1 cellular context compared by ENCODE assay signal in genomic region chr1:92960395-92961130, GRCh38.
TF ChIP-seq lines count a peak whose summit lies in the region.

No MANE protein-coding gene starts in this region.

TF ChIP-seq in HEK293, 187 proteins besides CTCF, POLR2A, EP300 and RAD21 (continued from another document and continues in another):
- TF ChIP-seq ZXDB (tag by site-specific recombination; IDR thresholded peaks at IDR 0.05) (peak; percentile 53; the same call in 1 of the 2 replicates), ZNF658 (tag by site-specific recombination; IDR thresholded peaks at IDR 0.05) (no peak), BCL11B (tag by site-specific recombination; IDR thresholded peaks at IDR 0.05; ENCODE audit: low read depth) (no peak), ZNF785 (tag by site-specific recombination; IDR thresholded peaks at IDR 0.05) (peak; percentile 11; the same call in 1 of the 2 replicates), PRDM1 (tag by site-specific recombination; IDR thresholded peaks at IDR 0.05) (no peak), ZNF580 (tag by site-specific recombination; IDR thresholded peaks at IDR 0.05) (no peak), ZNF571 (tag by site-specific recombination; IDR thresholded peaks at IDR 0.05) (no peak), ZNF223 (tag by site-specific recombination; IDR thresholded peaks at IDR 0.05) (no peak), ZNF548 (tag by site-specific recombination; IDR thresholded peaks at IDR 0.05) (no peak), PRDM10 (tag by site-specific recombination; IDR thresholded peaks at IDR 0.05) (peak; percentile 100), ZEB2 (tag by site-specific recombination; IDR thresholded peaks at IDR 0.05) (peak; percentile 77), ZNF510 (tag by site-specific recombination; IDR thresholded peaks at IDR 0.05; ENCODE audit: insufficient replicate concordance) (no peak), ZNF302 (tag by site-specific recombination; IDR thresholded peaks at IDR 0.05; ENCODE audit: low read depth) (no peak), ZFP37 (tag by site-specific recombination; IDR thresholded peaks at IDR 0.05) (peak; percentile 70; the same call in 1 of the 2 replicates), ZNF473 (tag by site-specific recombination; IDR thresholded peaks at IDR 0.05) (no peak), ZNF837 (tag by site-specific recombination; IDR thresholded peaks at IDR 0.05) (no peak), SCRT2 (tag by site-specific recombination; IDR thresholded peaks at IDR 0.05) (no peak), ZSCAN4 (tag by site-specific recombination; IDR thresholded peaks at IDR 0.05) (peak; percentile 36; the same call in 1 of the 2 replicates), ELK4 (IDR thresholded peaks at IDR 0.05; ENCODE audit: borderline replicate concordance, low read depth, low read length) (no peak), ZNF24 (tag by site-specific recombination; IDR thresholded peaks at IDR 0.05) (no peak), ZNF362 (tag by site-specific recombination; IDR thresholded peaks at IDR 0.05) (no peak), ZNF521 (tag by site-specific recombination; IDR thresholded peaks at IDR 0.05) (no peak), ZBTB26 (tag by site-specific recombination; optimal IDR thresholded peaks at IDR 0.05) (peak; percentile 38), ZNF174 (tag by site-specific recombination; IDR thresholded peaks at IDR 0.05) (no peak), ZNF221 (tag by site-specific recombination; IDR thresholded peaks at IDR 0.05; ENCODE audit: borderline replicate concordance) (no peak), ZNF561 (tag by site-specific recombination; IDR thresholded peaks at IDR 0.05; ENCODE audit: borderline replicate concordance) (no peak), HIC1 (tag by site-specific recombination; IDR thresholded peaks at IDR 0.05) (no peak; the same call in none of the 2 replicates), ZNF792 (tag by site-specific recombination; IDR thresholded peaks at IDR 0.05) (no peak), SP7 (tag by site-specific recombination; IDR thresholded peaks at IDR 0.05) (peak; percentile 64), GLI2 (tag by site-specific recombination; IDR thresholded peaks at IDR 0.05; ENCODE audit: borderline replicate concordance, low read depth) (no peak), TSHZ1 (tag by site-specific recombination; IDR thresholded peaks at IDR 0.05; ENCODE audit: borderline replicate concordance) (no peak), ZNF623 (tag by site-specific recombination; IDR thresholded peaks at IDR 0.05) (no peak), ZNF391 (tag by site-specific recombination; IDR thresholded peaks at IDR 0.05; ENCODE audit: borderline replicate concordance, low read depth) (no peak), REST (tag by site-specific recombination; IDR thresholded peaks at IDR 0.05) (no peak), GFI1B (tag by site-specific recombination; IDR thresholded peaks at IDR 0.05) (peak; percentile 61; the same call in 1 of the 2 replicates), ZNF707 (tag by site-specific recombination; IDR thresholded peaks at IDR 0.05) (no peak), ZNF843 (tag by site-specific recombination; IDR thresholded peaks at IDR 0.05) (no peak), ZBTB6 (tag by site-specific recombination; IDR thresholded peaks at IDR 0.05) (0 out of 2 replicates have a peak, but pooled peaks have one; percentile 36)
